ENCODE assay signal across 8 cellular contexts in the genomic region with DNA sequence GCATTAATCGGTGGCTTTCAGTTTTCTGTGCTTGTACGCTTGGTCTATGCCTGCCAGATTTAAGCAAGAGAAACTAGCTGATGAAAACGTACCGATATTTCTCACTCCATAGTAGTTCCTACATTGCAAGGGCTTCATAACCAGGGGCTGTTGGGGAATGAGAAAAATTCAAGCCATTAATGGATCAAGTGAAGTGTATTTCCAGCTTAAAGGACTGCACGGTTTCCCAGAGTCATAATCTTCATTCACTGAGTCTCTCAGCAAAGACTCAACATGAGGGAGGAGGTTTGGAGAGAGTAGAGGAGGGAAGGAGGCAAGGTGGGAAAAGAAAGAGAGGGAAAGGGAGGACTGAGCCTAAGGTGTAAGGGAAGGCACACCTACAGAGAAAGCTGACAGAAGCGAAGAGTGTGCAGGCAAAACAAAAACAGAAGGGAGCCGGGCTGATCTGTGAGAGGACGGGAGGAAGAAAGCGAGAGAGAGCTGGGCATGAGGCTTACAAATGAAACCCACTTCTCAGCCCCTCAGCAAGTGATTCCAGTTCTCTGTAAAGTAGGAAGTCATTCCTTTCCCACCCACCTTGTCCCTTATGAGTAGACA. TPM values are rescaled to one million over a fixed set of nuclear protein-coding genes. Genes with fewer than 3 reads are reported as not detected.
A peak's percentile ranks its signal among the peaks of the same experiment; 100 is the strongest.
DNase-seq lines count a peak whose midpoint lies in the region; ATAC-seq and TF ChIP-seq lines count a peak whose summit lies in the region.

No MANE protein-coding gene starts in this region.

- H2AFZ ChIP-seq in mesenchymal stem cell (ENCODE audit: low read depth, low read length): no peak overlapping the region

- H3K18ac ChIP-seq in mesenchymal stem cell (ENCODE audit: low read depth in 1 of 2, low read length in 2 of 2): no peak overlapping the region

- H3K27me3 ChIP-seq in adrenal gland (no peaks in the 10 kb centered on the region), mesenchymal stem cell (ENCODE audit: control insufficient read depth in 1 of 2, insufficient read depth in 1 of 2, low read length in 2 of 2) (no peaks in the 10 kb centered on the region), H7 (ENCODE audit: control insufficient read depth, insufficient read depth, low read length) (no peaks in the 10 kb centered on the region; the same call in 1 of the 2 replicates)

- no peaks in the 10 kb centered on the region for H3K36me3 ChIP-seq in adrenal gland (replicated peaks in 1 of 2)
- H3K36me3 ChIP-seq in mesenchymal stem cell (ENCODE audit: control insufficient read depth in 1 of 2, insufficient read depth in 2 of 2, low read depth in 1 of 2, low read length in 2 of 2): no peaks in the 10 kb centered on the region
- no peaks in the 10 kb centered on the region for H3K36me3 ChIP-seq in H7 (replicated peaks; ENCODE audit: control insufficient read depth, insufficient read depth, low read length)

- intact Hi-C loops in adrenal gland (cut with DNase I): no loop called here
- intact Hi-C loops in head of caudate nucleus (cut with DNase I): no loop called here

- H2BK15ac ChIP-seq in mesenchymal stem cell (ENCODE audit: low read depth, poor library complexity, severe bottlenecking): no peak overlapping the region

- no peak overlapping the region for H3K4me2 ChIP-seq in mesenchymal stem cell (ENCODE audit: low read length, poor library complexity, severe bottlenecking)

- no peak overlapping the region for H3K4ac ChIP-seq in mesenchymal stem cell (ENCODE audit: low read depth in 1 of 2, low read length in 2 of 2)

- no peak overlapping the region for H3K14ac ChIP-seq in mesenchymal stem cell (ENCODE audit: low read length in 2 of 2)

- TF ChIP-seq POLR2A in adrenal gland (IDR thresholded peaks at IDR 0.05): no peak

- no peak overlapping the region for H2AK5ac ChIP-seq in mesenchymal stem cell (ENCODE audit: low read length, severe bottlenecking)

- H2BK120ac ChIP-seq in mesenchymal stem cell (ENCODE audit: low read depth, low read length): no peak overlapping the region

- H3K27ac ChIP-seq in adrenal gland (peak overlapping the region; percentile 52 to 76 (median 57)), mesenchymal stem cell (ENCODE audit: low read length, poor library complexity, severe bottlenecking) (no peak overlapping the region)

- DNase-seq in adrenal gland (no peak), mesenchymal stem cell (no peak), H7 (no peak), head of caudate nucleus (no peak), AG08396 (ENCODE audit: low spot score) (no peak), C1 segment of cervical spinal cord (lab: John Stamatoyannopoulos, UW) (no peak)

- WGBS in adrenal gland, 4 donors: 40 to 55% (median 52%) methylated on average over 9 of the region's 9 CpGs
- 71% methylated on average over 6 of the region's 9 CpGs for WGBS in mesenchymal stem cell

- H3K23ac ChIP-seq in mesenchymal stem cell (ENCODE audit: low read length in 2 of 2): no peak overlapping the region

- H4K8ac ChIP-seq in mesenchymal stem cell (ENCODE audit: low read length): no peak overlapping the region

- no peak overlapping the region for H4K91ac ChIP-seq in mesenchymal stem cell (ENCODE audit: low read length)

- peak; percentile 49 for ATAC-seq in GM18868 (IDR thresholded peaks at IDR 0.05; ENCODE audit: unreplicated experiment)
- peak; percentile 27 for ATAC-seq in HG03103 (IDR thresholded peaks at IDR 0.05; ENCODE audit: low read depth, unreplicated experiment)

- peaks cover 6 to 12% of the 10 kb centered on the region in 2 donors for H3K4me1 ChIP-seq in adrenal gland (replicated peaks in 1 of 2)
- H3K4me1 ChIP-seq in mesenchymal stem cell (ENCODE audit: control insufficient read depth, insufficient read depth, low read depth, low read length): no peaks in the 10 kb centered on the region

- no peaks in the 10 kb centered on the region for H3K79me1 ChIP-seq in mesenchymal stem cell (replicated peaks; ENCODE audit: low read length, poor library complexity, severe bottlenecking)

- H2BK12ac ChIP-seq in mesenchymal stem cell (ENCODE audit: low read length in 2 of 2): no peak overlapping the region

- TF ChIP-seq CTCF in adrenal gland (IDR thresholded peaks at IDR 0.05): no peak

- peak overlapping the region; percentile 83 for H3K9ac ChIP-seq in mesenchymal stem cell (ENCODE audit: low read length)

- H3K4me3 ChIP-seq in adrenal gland (peak overlapping the region in 2 of 4 donors; percentile 23 to 56), mesenchymal stem cell (ENCODE audit: insufficient read depth in 1 of 2, low read depth in 1 of 2, low read length in 2 of 2) (peak overlapping the region in 1 of 2 experiments; percentile 71), H7 (ENCODE audit: insufficient read depth, low read depth, low read length) (no peak overlapping the region)

- no peak overlapping the region for H2BK5ac ChIP-seq in mesenchymal stem cell (ENCODE audit: low read depth, low read length, poor library complexity, severe bottlenecking)

- H3K9me3 ChIP-seq in adrenal gland (replicated peaks in 1 of 3) (no peaks in the 10 kb centered on the region), mesenchymal stem cell (ENCODE audit: control insufficient read depth, low read length) (no peaks in the 10 kb centered on the region)

RNA-seq across cellular contexts. Expression of a gene that starts 0.6 kb away (rescaled TPM):
- 10 to 100 TPM in 7 of 8 donors, 1 to 10 TPM in 1; 8.1 to 23.6 (median 15.5) TPM for total RNA-seq in adrenal gland
- 10 to 100 TPM in 1 of 3 donors, 1 to 10 TPM in 2; 5.2 to 10.9 (median 7.8) TPM for polyA plus RNA-seq in adrenal gland
- 0.07 TPM for polyA plus RNA-seq in mesenchymal stem cell (2013, experiment 1 of 2)
- polyA plus RNA-seq in mesenchymal stem cell (2013, experiment 2 of 2): 0.07 TPM
- total RNA-seq in H7 (2014; rRNA removed; shearing (Covaris generic)): not detected in 2 replicates

RNA-seq across cellular contexts. Expression of a gene that starts 30.3 kb away (rescaled TPM):
- 10 to 100 TPM in 1 of 8 donors, 1 to 10 TPM in 7; 2.4 to 11.2 (median 7.9) TPM for total RNA-seq in adrenal gland
- 1 to 10 TPM; 1.5 to 4.7 (median 4.2) TPM for polyA plus RNA-seq in adrenal gland
- polyA plus RNA-seq in mesenchymal stem cell (2013, experiment 1 of 2): not detected
- polyA plus RNA-seq in mesenchymal stem cell (2013, experiment 2 of 2): not detected
- not detected in 2 replicates for total RNA-seq in H7 (2014; rRNA removed; shearing (Covaris generic))

RNA-seq across cellular contexts. Expression of a gene that starts 51.1 kb away (rescaled TPM):
- 10 to 100 TPM in 7 of 8 donors, 1 to 10 TPM in 1; 7.9 to 65.0 (median 19.2) TPM for total RNA-seq in adrenal gland
- 10 to 100 TPM; 13.2 to 32.9 (median 29.7) TPM for polyA plus RNA-seq in adrenal gland
- not detected for polyA plus RNA-seq in mesenchymal stem cell (2013, experiment 1 of 2)
- polyA plus RNA-seq in mesenchymal stem cell (2013, experiment 2 of 2): not detected
- not detected in 2 replicates for total RNA-seq in H7 (2014; rRNA removed; shearing (Covaris generic))

RNA-seq across cellular contexts. Expression of a gene that starts 53.9 kb away (rescaled TPM):
- 10 to 100 TPM; 20.6 to 50.6 (median 29.1) TPM for total RNA-seq in adrenal gland
- polyA plus RNA-seq in adrenal gland: 10 to 100 TPM in 2 of 3 donors, 1 to 10 TPM in 1; 9.9 to 12.9 (median 11.0) TPM
- polyA plus RNA-seq in mesenchymal stem cell (2013, experiment 1 of 2): not detected
- not detected for polyA plus RNA-seq in mesenchymal stem cell (2013, experiment 2 of 2)
- total RNA-seq in H7 (2014; rRNA removed; shearing (Covaris generic)): not detected in 2 replicates
